Comparison of ENCODE assay signal across 13 cellular contexts in genomic region chr7:35677582-35678356, GRCh38. TPM values are rescaled to one million over a fixed set of nuclear protein-coding genes. Genes with fewer than 3 reads are reported as not detected.
DNase-seq lines count a peak whose midpoint lies in the region; ATAC-seq, FAIRE-seq and TF ChIP-seq lines count a peak whose summit lies in the region.
"Had no signal": no experiment of that assay in that cellular context is flagged by ENCODE, and none has a peak within 500 bp of the region (broad histone marks: within the 10 kb centered on the region; RNA-seq: fewer than 3 reads in every experiment).

No MANE protein-coding gene starts in this region.

- H3K9ac ChIP-seq in Karpas-422 (ENCODE audit: low read length) (no peak overlapping the region), astrocyte (ENCODE audit: low read length) (no peak overlapping the region)

- H3K9me3 ChIP-seq in Karpas-422 (ENCODE audit: low read length) (no peaks in the 10 kb centered on the region), astrocyte (ENCODE audit: insufficient read depth, low read depth, low read length) (no peaks in the 10 kb centered on the region)

- H3K4me1 Mint-ChIP-seq in natural killer cell (peaks cover 66 to 67% of the 10 kb centered on the region in 2 donors), astrocyte (ENCODE audit: low read depth, unreplicated experiment) (peaks cover 13% of the 10 kb centered on the region)
- peaks cover 48 to 50% of the 10 kb centered on the region in 2 donors for H3K4me1 Mint-ChIP-seq in natural killer cell treated with Interleukin-12 subunit alpha and Interleukin-12 subunit beta and Interleukin-15 and Interleukin-18, amount 100 ng/mL, for 72 hours (ENCODE audit: low read depth in 2 of 2)

- H3K27me3 ChIP-seq in Karpas-422 (ENCODE audit: low read length) (no peaks in the 10 kb centered on the region), astrocyte (ENCODE audit: insufficient read depth, low read length) (no peaks in the 10 kb centered on the region)

- in situ Hi-C loops in ACHN (cut with HindIII; ENCODE audit: low pct_ligation_motif_present, low pct_unique_long_range_greater_than_20kb, low sequenced_read_pairs) = no loop called here

- TF ChIP-seq CTCF in natural killer cell (IDR thresholded peaks at IDR 0.05) (no peak), astrocyte (IDR thresholded peaks at IDR 0.05; ENCODE audit: insufficient read depth, low read depth, low read length) (no peak)

- H2AFZ ChIP-seq in Karpas-422 (ENCODE audit: low read length) = no peak overlapping the region
- H2AFZ ChIP-seq in astrocyte (ENCODE audit: low read depth, low read length) = no peak overlapping the region

- H3K36me3 Mint-ChIP-seq in natural killer cell (no peaks in the 10 kb centered on the region), astrocyte (ENCODE audit: low read depth, unreplicated experiment) (no peaks in the 10 kb centered on the region)
- H3K36me3 Mint-ChIP-seq in natural killer cell treated with Interleukin-12 subunit alpha and Interleukin-12 subunit beta and Interleukin-15 and Interleukin-18, amount 100 ng/mL, for 72 hours = peaks cover 5% of the 10 kb centered on the region

- H3K27ac ChIP-seq in Karpas-422 (ENCODE audit: low read length) (no peak overlapping the region), astrocyte (ENCODE audit: low read depth, low read length) (no peak overlapping the region)

- no peak overlapping the region for H3K4me3 Mint-ChIP-seq in natural killer cell
- no peak overlapping the region for H3K4me3 Mint-ChIP-seq in natural killer cell treated with Interleukin-12 subunit alpha and Interleukin-12 subunit beta and Interleukin-15 and Interleukin-18, amount 100 ng/mL, for 72 hours
- no peak overlapping the region for H3K4me3 Mint-ChIP-seq in astrocyte (ENCODE audit: unreplicated experiment)

- no peak overlapping the region for H3K4me3 ChIP-seq in Karpas-422 (ENCODE audit: low read length)
- H3K4me3 ChIP-seq in astrocyte (ENCODE audit: insufficient read depth, low read depth, low read length) = no peak overlapping the region

- H4K20me1 ChIP-seq in Karpas-422 (ENCODE audit: insufficient read depth, low read depth, low read length) (peaks cover 29% of the 10 kb centered on the region; the same call in 1 of the 2 replicates), astrocyte (ENCODE audit: insufficient read depth, low read length) (peaks cover 58% of the 10 kb centered on the region)

- H3K27ac Mint-ChIP-seq in natural killer cell = peak overlapping the region; percentile 64 to 77
- peak overlapping the region in 1 of 2 donors; percentile 8 for H3K27ac Mint-ChIP-seq in natural killer cell treated with Interleukin-12 subunit alpha and Interleukin-12 subunit beta and Interleukin-15 and Interleukin-18, amount 100 ng/mL, for 72 hours
- H3K27ac Mint-ChIP-seq in astrocyte (ENCODE audit: unreplicated experiment) = peak overlapping the region; percentile 24

- intact Hi-C loops in natural killer cell (cut with micrococcal nuclease) = no loop called here

- H3K36me3 ChIP-seq in Karpas-422 (ENCODE audit: insufficient read depth, low read length) (no peaks in the 10 kb centered on the region), astrocyte (ENCODE audit: insufficient read depth, low read length) (no peaks in the 10 kb centered on the region)

- DNase-seq in natural killer cell = no peak
- DNase-seq in natural killer cell treated with Interleukin-12 subunit alpha and Interleukin-12 subunit beta and Interleukin-15 and Interleukin-18, amount 100 ng/mL, for 72 hours (ENCODE audit: low spot score) = no peak
- DNase-seq in Karpas-422 = peak; percentile 25
- no peak for DNase-seq in astrocyte (ENCODE audit: low read depth)
- no peak for DNase-seq in NCI-H2196 (lab: John Stamatoyannopoulos, UW; ENCODE audit: unreplicated experiment)
- DNase-seq in ACHN = no peak
- no peak for DNase-seq in iPS-NIHi7 (ENCODE audit: extremely low spot score)
- DNase-seq: DMS 273 treated with DMSO at 0.1 percent for 48 hours, HCEC 1CT, NCI-H1436, NCI-H2029 treated with DMSO at 0.1 percent for 48 hours, NCI-H510A treated with DMSO at 0.1 percent for 48 hours, SIG-M5 had no signal

- H3K27me3 Mint-ChIP-seq in natural killer cell (ENCODE audit: low read depth in 2 of 2) (no peaks in the 10 kb centered on the region), astrocyte (ENCODE audit: low read depth, unreplicated experiment) (no peaks in the 10 kb centered on the region)
- H3K27me3 Mint-ChIP-seq in natural killer cell treated with Interleukin-12 subunit alpha and Interleukin-12 subunit beta and Interleukin-15 and Interleukin-18, amount 100 ng/mL, for 72 hours = no peaks in the 10 kb centered on the region

- ATAC-seq in natural killer cell = no peak
- no peak for ATAC-seq in natural killer cell treated with Interleukin-12 subunit alpha and Interleukin-12 subunit beta and Interleukin-15 and Interleukin-18, amount 100 ng/mL, for 72 hours

- H3K79me2 ChIP-seq in Karpas-422 (ENCODE audit: low read length) (peaks cover 16% of the 10 kb centered on the region), astrocyte (ENCODE audit: insufficient read depth, low read length) (peaks cover 81% of the 10 kb centered on the region)

- no peak overlapping the region for H3K4me2 ChIP-seq in Karpas-422 (ENCODE audit: low read depth, low read length, poor library complexity, severe bottlenecking)
- H3K4me2 ChIP-seq in astrocyte (ENCODE audit: low read length) = no peak overlapping the region

- H3K9me3 Mint-ChIP-seq in natural killer cell = no peaks in the 10 kb centered on the region
- no peaks in the 10 kb centered on the region for H3K9me3 Mint-ChIP-seq in natural killer cell treated with Interleukin-12 subunit alpha and Interleukin-12 subunit beta and Interleukin-15 and Interleukin-18, amount 100 ng/mL, for 72 hours
- H3K9me3 Mint-ChIP-seq in astrocyte (ENCODE audit: unreplicated experiment) = no peaks in the 10 kb centered on the region

- H3K9me2 ChIP-seq in Karpas-422 (replicated peaks; ENCODE audit: insufficient read depth, low read length) = no peaks in the 10 kb centered on the region

- no peak for FAIRE-seq in astrocyte (lab: Jason Lieb, UNC)

- H3K4me1 ChIP-seq in Karpas-422 (ENCODE audit: low read length) (no peaks in the 10 kb centered on the region; the same call in 1 of the 2 replicates), astrocyte (ENCODE audit: insufficient read depth, low read length) (no peaks in the 10 kb centered on the region)

RNA-seq across cellular contexts. Expression of gene HERPUD2, which starts 17.2 kb away (rescaled TPM):
- total RNA-seq in natural killer cell = 100 to 1,000 TPM; 103 to 112 (median 111) TPM
- 10 to 100 TPM; 36.8 to 40.4 TPM for total RNA-seq in natural killer cell treated with Interleukin-12 subunit alpha and Interleukin-12 subunit beta and Interleukin-15 and Interleukin-18, amount 100 ng/mL, for 72 hours
- total RNA-seq in Karpas-422 (2014; rRNA removed; shearing (Covaris generic); ENCODE audit: low replicate concordance) = 13.7 and 17.3 TPM in 2 replicates
- total RNA-seq in astrocyte = 28.0 and 29.7 TPM in 2 replicates
